In genomic region chr5:135650081-135650480, GRCh38 we compare ENCODE assay signal across 23 cellular contexts.
"Had no signal": no experiment of that assay in that cellular context is flagged by ENCODE, and none has a peak within 500 bp of the region (broad histone marks: within the 10 kb centered on the region; RNA-seq: fewer than 3 reads in every experiment).

No MANE protein-coding gene starts in this region.

- H3K36me3 ChIP-seq: heart left ventricle, left ventricle myocardium inferior, prostate gland, spleen, thoracic aorta, transverse colon had no signal

- H3K4me3 ChIP-seq: dorsolateral prefrontal cortex, heart left ventricle, left ventricle myocardium inferior, lung, prostate gland, spleen, thoracic aorta, transverse colon had no signal

- H2AFZ ChIP-seq: parathyroid adenoma had no signal

- H3K9ac ChIP-seq: parathyroid adenoma had no signal

- ATAC-seq: heart left ventricle; left cardiac atrium; sciatic nerve; stimulated activated naive B cell treated with anti-CD40 and anti-IgM and Interleukin-4, amounts not matched to agents 10 μg/mL and 1 μg/mL and 100 μg/mL, for 72 hours; stimulated activated naive CD8-positive, alpha-beta T cell treated with anti-CD3 and anti-CD28 coated beads, Interleukin-15, amount 100 ng/mL, for 72 hours had no signal

- H3K27ac ChIP-seq: dorsolateral prefrontal cortex, heart left ventricle, left ventricle myocardium inferior, parathyroid adenoma, prostate gland, spleen, thoracic aorta, transverse colon had no signal

- H3K4me1 ChIP-seq: left ventricle myocardium inferior, parathyroid adenoma, prostate gland, transverse colon had no signal

- DNase-seq: cortex of kidney; dorsolateral prefrontal cortex; effector CD8-positive, alpha-beta T cell; heart left ventricle; hippocampal formation; left cardiac atrium; left ventricle myocardium inferior; mesendoderm; naive B cell; occipital lobe; retina; spleen; stimulated activated CD4-positive, alpha-beta T cell treated with anti-CD3 and anti-CD28 coated beads, Interleukin-15, amount 100 ng/mL, for 24 hours; stimulated activated CD4-positive, alpha-beta T cell treated with anti-CD3 and anti-CD28 coated beads, Interleukin-1b, Interleukin-23, amount 100 ng/mL, for 48 hours; stimulated activated CD4-positive, alpha-beta T cell treated with anti-CD3 and anti-CD28 coated beads, Interleukin-4, amount 100 ng/mL, for 24 hours; stimulated activated naive B cell treated with anti-CD40 and anti-IgM and Interleukin-4, amounts not matched to agents 10 μg/mL and 1 μg/mL and 100 μg/mL, for 72 hours; stimulated activated naive CD8-positive, alpha-beta T cell treated with anti-CD3 and anti-CD28 coated beads, Interleukin-15, amount 100 ng/mL, for 72 hours; transverse colon had no signal

- H3K27me3 ChIP-seq: heart left ventricle, transverse colon had no signal

- H3K79me2 ChIP-seq: parathyroid adenoma had no signal

- H3K9me3 ChIP-seq: heart left ventricle, left ventricle myocardium inferior, prostate gland, spleen, thoracic aorta, transverse colon had no signal
